ENCODE assay signal across 14 cellular contexts in genomic region chr10:5380395-5380794, GRCh38. TPM values are rescaled to one million over a fixed set of nuclear protein-coding genes. Genes with fewer than 3 reads are reported as not detected.
"Had no signal": no experiment of that assay in that cellular context is flagged by ENCODE, and none has a peak within 500 bp of the region (broad histone marks: within the 10 kb centered on the region; RNA-seq: fewer than 3 reads in every experiment).

No MANE protein-coding gene starts in this region.

RNA-seq across cellular contexts. Expression of gene UCN3, which starts 15.6 kb away (rescaled TPM):
- total RNA-seq: activated B cell treated with CpG ODN at 0.5 μM for 24 hours; activated CD4-positive, alpha-beta memory T cell treated with anti-CD3 and anti-CD28 coated beads for 36 hours; activated CD4-positive, alpha-beta memory T cell treated with anti-CD3 and anti-CD28 coated beads, Interleukin-2, amount 10 ng/mL, durations not matched to agents 7 days and 5 days; activated CD4-positive, alpha-beta T cell treated with anti-CD3 and anti-CD28 coated beads for 36 hours; activated CD4-positive, alpha-beta T cell treated with anti-CD3 and anti-CD28 coated beads, Interleukin-2, amount 10 ng/mL, durations not matched to agents 24 days and 14 days; activated CD4-positive, alpha-beta T cell treated with anti-CD3 and anti-CD28 coated beads, Interleukin-2, amount 10 ng/mL, durations not matched to agents 7 days and 5 days; activated CD8-positive, alpha-beta memory T cell treated with anti-CD3 and anti-CD28 coated beads for 36 hours; activated CD8-positive, alpha-beta memory T cell treated with anti-CD3 and anti-CD28 coated beads, Interleukin-2, amount 10 ng/mL, durations not matched to agents 7 days and 5 days; activated CD8-positive, alpha-beta T cell treated with anti-CD3 and anti-CD28 coated beads for 36 hours; activated CD8-positive, alpha-beta T cell treated with anti-CD3 and anti-CD28 coated beads, Interleukin-2, amount 10 ng/mL, durations not matched to agents 7 days and 5 days; T-helper 1 cell treated with Interleukin-12 subunit alpha and Interleukin-12 subunit beta and Interleukin-4 antibody, amounts not matched to agents 30 ng/mL and 1 ng/mL, for 36 hours; T-helper 17 cell; T-helper 2 cell treated with Interferon-gamma antibody and Interleukin-4, amounts not matched to agents 100 ng/mL and 5 ng/mL, for 36 hours; WTC11 had no signal

RNA-seq across cellular contexts. Expression of gene TUBAL3, which starts 24.2 kb away (rescaled TPM):
- total RNA-seq: activated B cell treated with CpG ODN at 0.5 μM for 24 hours; activated CD4-positive, alpha-beta memory T cell treated with anti-CD3 and anti-CD28 coated beads for 36 hours; activated CD4-positive, alpha-beta memory T cell treated with anti-CD3 and anti-CD28 coated beads, Interleukin-2, amount 10 ng/mL, durations not matched to agents 7 days and 5 days; activated CD4-positive, alpha-beta T cell treated with anti-CD3 and anti-CD28 coated beads for 36 hours; activated CD4-positive, alpha-beta T cell treated with anti-CD3 and anti-CD28 coated beads, Interleukin-2, amount 10 ng/mL, durations not matched to agents 7 days and 5 days; activated CD8-positive, alpha-beta memory T cell treated with anti-CD3 and anti-CD28 coated beads for 36 hours; activated CD8-positive, alpha-beta memory T cell treated with anti-CD3 and anti-CD28 coated beads, Interleukin-2, amount 10 ng/mL, durations not matched to agents 7 days and 5 days; activated CD8-positive, alpha-beta T cell treated with anti-CD3 and anti-CD28 coated beads for 36 hours; activated CD8-positive, alpha-beta T cell treated with anti-CD3 and anti-CD28 coated beads, Interleukin-2, amount 10 ng/mL, durations not matched to agents 7 days and 5 days; T-helper 1 cell treated with Interleukin-12 subunit alpha and Interleukin-12 subunit beta and Interleukin-4 antibody, amounts not matched to agents 30 ng/mL and 1 ng/mL, for 36 hours; T-helper 17 cell; T-helper 2 cell treated with Interferon-gamma antibody and Interleukin-4, amounts not matched to agents 100 ng/mL and 5 ng/mL, for 36 hours had no signal
